ENCODE assay signal across 1 cellular context in genomic region chr9:78294290-78295176, GRCh38.
TF ChIP-seq lines count a peak whose summit lies in the region.

No MANE protein-coding gene starts in this region.

TF ChIP-seq in K562, 482 proteins besides CTCF, POLR2A, EP300 and RAD21:
- TF ChIP-seq BHLHE40 (IDR thresholded peaks at IDR 0.05; ENCODE audit: low read length) (no peak), CREB3 (tag; conservative IDR thresholded peaks at IDR 0.05; ENCODE audit: low read depth) (no peak), ZNF609 (CRISPR knock-in tag; IDR thresholded peaks at IDR 0.05; ENCODE audit: borderline replicate concordance) (no peak), SPI1 (IDR thresholded peaks at IDR 0.05; ENCODE audit: borderline replicate concordance, low read depth, low read length) (peak; percentile 56; the same call in 1 of the 2 replicates), ZNF395 (CRISPR knock-in tag; IDR thresholded peaks at IDR 0.05) (no peak), CCAR2 (IDR thresholded peaks at IDR 0.05; ENCODE audit: low read depth, low read length) (no peak)
